In the genomic region with DNA sequence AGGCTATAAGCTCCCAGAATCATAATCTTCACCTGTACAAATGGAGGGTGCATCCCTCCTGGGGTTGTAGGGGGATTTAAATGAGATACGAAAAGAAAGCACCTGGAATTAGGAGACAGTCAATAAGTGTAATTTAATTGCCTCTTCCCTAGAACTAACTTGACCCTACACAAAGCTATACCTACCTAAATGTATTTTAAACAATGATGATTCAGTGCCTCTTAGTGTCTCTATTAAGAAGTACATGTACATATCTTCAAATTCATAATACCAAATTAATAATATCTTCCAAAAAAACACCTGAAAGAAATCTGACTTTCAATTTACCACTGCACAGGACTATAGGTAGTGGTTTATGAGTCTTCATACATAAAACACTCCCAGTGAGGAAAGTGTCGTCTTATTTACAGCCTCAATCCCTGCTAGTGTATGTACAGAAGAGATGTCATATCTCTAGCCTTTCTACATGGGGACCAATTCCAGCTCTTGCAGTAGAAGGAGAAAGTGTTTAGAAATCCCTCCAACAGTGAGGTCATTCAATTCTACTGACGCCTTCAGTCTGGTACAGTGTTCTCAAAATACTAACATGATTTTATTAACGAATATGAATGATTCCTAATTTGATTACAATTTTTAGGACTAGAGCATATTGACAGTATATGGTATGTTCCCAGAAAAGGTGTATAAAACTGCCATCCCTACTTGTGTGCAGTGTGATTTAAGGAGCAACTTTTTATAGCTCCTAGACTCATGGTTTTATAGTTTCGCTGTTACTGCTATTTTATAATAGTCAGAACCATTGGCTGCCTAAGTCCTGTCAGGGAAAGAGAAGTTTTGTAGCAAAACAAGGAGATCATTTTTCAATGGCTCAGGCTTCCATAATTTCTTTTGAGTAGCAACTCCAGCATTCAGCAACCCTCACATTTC, we compare ENCODE assay signal across 15 cellular contexts.
DNase-seq lines count a peak whose midpoint lies in the region; ATAC-seq and TF ChIP-seq lines count a peak whose summit lies in the region.
"Had no signal": no experiment of that assay in that cellular context is flagged by ENCODE, and none has a peak within 500 bp of the region (broad histone marks: within the 10 kb centered on the region; RNA-seq: fewer than 3 reads in every experiment).

No MANE protein-coding gene starts in this region.

- no peaks in the 10 kb centered on the region for H3K36me3 Mint-ChIP-seq in chondrocyte (ENCODE audit: low read depth)
- H3K36me3 Mint-ChIP-seq: CD4-positive, alpha-beta memory T cell had no signal

- H3K27ac Mint-ChIP-seq in chondrocyte (ENCODE audit: unreplicated experiment), result peak overlapping the region; percentile 43
- H3K27ac Mint-ChIP-seq: CD4-positive, alpha-beta memory T cell had no signal

- no peak overlapping the region for H3K4me3 ChIP-seq in SJSA1
- H3K4me3 ChIP-seq in right cardiac atrium (ENCODE audit: low read length), result no peak overlapping the region
- no peak overlapping the region for H3K4me3 ChIP-seq in skeletal muscle satellite cell (ENCODE audit: low read length)

- H3K4me3 Mint-ChIP-seq in chondrocyte (ENCODE audit: unreplicated experiment), result no peak overlapping the region
- H3K4me3 Mint-ChIP-seq: CD4-positive, alpha-beta memory T cell had no signal

- peak overlapping the region; percentile 51 for H3K4me2 ChIP-seq in skeletal muscle satellite cell (ENCODE audit: low read length)
- H3K4me2 ChIP-seq: KMS-11 had no signal

- H3K36me3 ChIP-seq in SJSA1 (no peaks in the 10 kb centered on the region), skeletal muscle satellite cell (ENCODE audit: insufficient read depth, low read length) (no peaks in the 10 kb centered on the region)

- H3K9me3 ChIP-seq in SJSA1 (replicated peaks), result no peaks in the 10 kb centered on the region
- H3K9me3 ChIP-seq in right cardiac atrium (ENCODE audit: control insufficient read depth, low read length), result no peaks in the 10 kb centered on the region
- no peaks in the 10 kb centered on the region for H3K9me3 ChIP-seq in skeletal muscle satellite cell (replicated peaks; ENCODE audit: low read length)
- H3K9me3 ChIP-seq: BE2C had no signal

- H3K4me1 Mint-ChIP-seq in chondrocyte (ENCODE audit: low read depth), result peaks cover 68% of the 10 kb centered on the region
- H3K4me1 Mint-ChIP-seq: CD4-positive, alpha-beta memory T cell had no signal

- TF ChIP-seq CTCF in chondrocyte (IDR thresholded peaks at IDR 0.05) (peak; percentile 16), omental fat pad (IDR thresholded peaks at IDR 0.05) (no peak)

- ATAC-seq in right cardiac atrium (peak; percentile 69 to 84), omental fat pad (ENCODE audit: low FRiP score) (no peak)

- peak overlapping the region; percentile 43 for H3K9ac ChIP-seq in skeletal muscle satellite cell (ENCODE audit: low read depth, low read length)
- H3K9ac ChIP-seq: KMS-11 had no signal

- H3K27ac ChIP-seq in SJSA1 (peak overlapping the region; percentile 63), right cardiac atrium (ENCODE audit: low read length) (no peak overlapping the region)
- H3K27ac ChIP-seq: KMS-11 had no signal

- DNase-seq in SJSA1 (ENCODE audit: low read depth in 1 of 2, low spot score in 2 of 2), result no peak
- no peak for DNase-seq in chondrocyte (ENCODE audit: low spot score)
- no peak for DNase-seq in right cardiac atrium
- DNase-seq in NCI-H82 treated with DMSO at 0.1 percent for 48 hours (lab: John Stamatoyannopoulos, UW; ENCODE audit: unreplicated experiment), result no peak
- DNase-seq in amygdala (lab: John Stamatoyannopoulos, UW), result no peak
- no peak for DNase-seq in activated CD4-positive, alpha-beta T cell treated with anti-CD3 and anti-CD28 coated beads, Interleukin-2, amount 50 U/mL, for 48 hours
- no peak for DNase-seq in omental fat pad (ENCODE audit: low spot score)
- DNase-seq: BE2C; CD4-positive, alpha-beta memory T cell; NCI-H187 treated with DMSO at 0.1 percent for 48 hours; NCI-H446 treated with DMSO at 0.1 percent for 48 hours; NCI-H774; SHP77 had no signal

- 68% methylated on average over 5 of the region's 5 CpGs for WGBS in right cardiac atrium

- H3K4me1 ChIP-seq in SJSA1 (replicated peaks), result peaks cover 31% of the 10 kb centered on the region
- H3K4me1 ChIP-seq in right cardiac atrium (ENCODE audit: control insufficient read depth, insufficient read depth, low read length), result no peaks in the 10 kb centered on the region
- H3K4me1 ChIP-seq in skeletal muscle satellite cell (ENCODE audit: control insufficient read depth, insufficient read depth, low read length), result peaks cover 26% of the 10 kb centered on the region

- intact Hi-C loops in right cardiac atrium (cut with DNase I), result no loop called here

- H3K27me3 ChIP-seq in SJSA1 (replicated peaks) (no peaks in the 10 kb centered on the region), right cardiac atrium (ENCODE audit: control insufficient read depth, insufficient read depth) (no peaks in the 10 kb centered on the region), skeletal muscle satellite cell (ENCODE audit: control insufficient read depth, insufficient read depth, low read length) (no peaks in the 10 kb centered on the region)
- H3K27me3 ChIP-seq: BE2C had no signal

- H3K27me3 Mint-ChIP-seq in chondrocyte (ENCODE audit: low read depth), result no peaks in the 10 kb centered on the region
- H3K27me3 Mint-ChIP-seq: CD4-positive, alpha-beta memory T cell had no signal

- H3K9me3 Mint-ChIP-seq in chondrocyte (ENCODE audit: low read depth), result no peaks in the 10 kb centered on the region
